In genomic region chr15:74317820-74318375, GRCh38 we compare ENCODE assay signal across 8 cellular contexts. TPM values are rescaled to one million over a fixed set of nuclear protein-coding genes. Genes with fewer than 3 reads are reported as not detected.
A peak's percentile ranks its signal among the peaks of the same experiment; 100 is the strongest.
DNase-seq lines count a peak whose midpoint lies in the region; TF ChIP-seq lines count a peak whose summit lies in the region.

No MANE protein-coding gene starts in this region.

- no peak for TF ChIP-seq POLR2A in spleen (IDR thresholded peaks at IDR 0.05)

- H3K4me3 ChIP-seq in tibial artery (no peak overlapping the region), spleen (no peak overlapping the region)

- H3K36me3 ChIP-seq in tibial artery: no peaks in the 10 kb centered on the region
- no peaks in the 10 kb centered on the region for H3K36me3 ChIP-seq in spleen

- H3K27ac ChIP-seq in tibial artery (peak overlapping the region; percentile 70 to 79), spleen (peak overlapping the region in 4 of 8 donors; percentile 8 to 63 (median 40))

- peaks cover 0 to 61% (median 47%) of the 10 kb centered on the region in 4 donors for H3K4me1 ChIP-seq in tibial artery
- peaks cover 12 to 71% (median 39%) of the 10 kb centered on the region in 6 donors for H3K4me1 ChIP-seq in spleen

- H3K27me3 ChIP-seq in tibial artery (no peaks in the 10 kb centered on the region), spleen (replicated peaks in 1 of 7) (no peaks in the 10 kb centered on the region)

- intact Hi-C loops in tibial artery (cut with DNase I; ENCODE audit: low total_unique reads) (no loop called here), spleen (cut with DNase I; ENCODE audit: low total_unique reads) (no loop called here)

- H3K9me3 ChIP-seq in tibial artery (no peaks in the 10 kb centered on the region), spleen (no peaks in the 10 kb centered on the region)

- WGBS in spleen, 5 donors: 42 to 61% (median 50%) methylated on average over 7 to 8 of the region's 8 CpGs

- DNase-seq in DMS53 (lab: John Stamatoyannopoulos, UW) (peak; percentile 25), DMS53 treated with DMSO at 0.1 percent for 48 hours (lab: John Stamatoyannopoulos, UW; ENCODE audit: unreplicated experiment) (no peak), SW480 (ENCODE audit: low spot score) (peak; percentile 70), islet precursor cell (peak; percentile 84), tibial artery (peak; percentile 84 to 96), spleen (no peak), NCI-H1694 (lab: John Stamatoyannopoulos, UW) (no peak)
- no peak for DNase-seq in stimulated activated CD4-positive, alpha-beta T cell treated with anti-CD3 and anti-CD28 coated beads, Interleukin-4, amount 100 ng/mL, for 1 hour

- TF ChIP-seq CTCF in tibial artery (IDR thresholded peaks at IDR 0.05) (no peak), spleen (IDR thresholded peaks at IDR 0.05 in 8 of 11, conservative IDR thresholded peaks at IDR 0.05 in 3 of 11) (no peak)

RNA-seq across cellular contexts. Expression of gene CYP11A1, which starts 49.5 kb away (rescaled TPM):
- total RNA-seq in spleen: 10 to 100 TPM in 1 of 7 donors, 1 to 10 TPM in 6; 3.2 to 14.3 (median 5.0) TPM
- 1 to 10 TPM; 1.6 to 3.6 (median 1.7) TPM for polyA plus RNA-seq in spleen

Comparison
In these comparisons a context has a peak if more than half of its experiments do, and no peak if none do; other contexts are left out.
1. DNase-seq: peak in DMS53 (single experiment), SW480 (single experiment), islet precursor cell (single experiment) and tibial artery (2 of 2); none in DMS53 treated with DMSO at 0.1 percent for 48 hours (single experiment), spleen (single experiment), stimulated activated CD4-positive, alpha-beta T cell treated with anti-CD3 and anti-CD28 coated beads, Interleukin-4, amount 100 ng/mL, for 1 hour (single experiment) and NCI-H1694 (single experiment).